In genomic region chr4:84887824-84888223, GRCh38 we compare ENCODE assay signal across 21 cellular contexts.
DNase-seq lines count a peak whose midpoint lies in the region; ATAC-seq, FAIRE-seq and TF ChIP-seq lines count a peak whose summit lies in the region.
"Had no signal": no experiment of that assay in that cellular context is flagged by ENCODE, and none has a peak within 500 bp of the region (broad histone marks: within the 10 kb centered on the region; RNA-seq: fewer than 3 reads in every experiment).

No MANE protein-coding gene starts in this region.

- no peak overlapping the region for H3K9ac ChIP-seq in mammary epithelial cell (ENCODE audit: insufficient read depth, low read length)

- 95% methylated on average over 2 of the region's 2 CpGs for WGBS in mammary epithelial cell (ENCODE audit: low coverage, missing lambda C conversion rate)

- H2AFZ ChIP-seq in ACC112 (ENCODE audit: low read length, unreplicated experiment) (no peak overlapping the region), mammary epithelial cell (ENCODE audit: low read depth, low read length) (no peak overlapping the region)

- H3K4me1 ChIP-seq in ACC112 (ENCODE audit: control insufficient read depth, insufficient read depth, low read length, unreplicated experiment) (peaks cover 17% of the 10 kb centered on the region), mammary epithelial cell (ENCODE audit: insufficient read depth, low read length) (no peaks in the 10 kb centered on the region), foreskin keratinocyte (no peaks in the 10 kb centered on the region), HAP-1 (peaks cover 12% of the 10 kb centered on the region)
- H3K4me1 ChIP-seq: Peyer's patch had no signal

- no peak overlapping the region for H3K4me2 ChIP-seq in mammary epithelial cell (ENCODE audit: insufficient read depth, low read depth, low read length)

- dilution Hi-C loops in mammary epithelial cell (cut with HindIII; ENCODE audit: low sequenced_read_pairs): no loop called here

- H3K27ac ChIP-seq in ACC112 (ENCODE audit: low read depth, low read length) (peak overlapping the region; percentile 56), mammary epithelial cell (ENCODE audit: insufficient read depth, low read depth, low read length) (no peak overlapping the region), foreskin keratinocyte (no peak overlapping the region)
- H3K27ac ChIP-seq: Peyer's patch, psoas muscle, VCaP had no signal

- no TSS peak for BruUV-seq in mammary epithelial cell (replicated peaks; lab: Mats Ljungman, UMichigan)

- ATAC-seq in foreskin keratinocyte: peak; percentile 40
- no peak for ATAC-seq in GM21529 (IDR thresholded peaks at IDR 0.05; ENCODE audit: unreplicated experiment)
- ATAC-seq: activated T-cell treated with anti-CD3 and anti-CD28 coated beads, Interleukin-2, amount 50 U/mL, for 72 hours; stimulated activated naive CD8-positive, alpha-beta T cell treated with anti-CD3 and anti-CD28 coated beads, Interleukin-15, Interleukin-2, amounts not matched to agents 100 U/mL and 50 U/mL, for 24 hours; T-cell had no signal

- H3K27me3 ChIP-seq in ACC112 (ENCODE audit: insufficient read depth, low read length) (no peaks in the 10 kb centered on the region), mammary epithelial cell (ENCODE audit: insufficient read depth, low read length) (no peaks in the 10 kb centered on the region), foreskin keratinocyte (no peaks in the 10 kb centered on the region), HAP-1 (ENCODE audit: low read depth) (no peaks in the 10 kb centered on the region)
- H3K27me3 ChIP-seq: Peyer's patch had no signal

- H3K79me2 ChIP-seq in ACC112 (ENCODE audit: control insufficient read depth, insufficient read depth, low read length, unreplicated experiment) (peaks cover 11% of the 10 kb centered on the region), mammary epithelial cell (ENCODE audit: insufficient read depth, low read length) (peaks cover 4% of the 10 kb centered on the region)

- intact Hi-C loops in mammary epithelial cell (cut with micrococcal nuclease): no loop called here

- FAIRE-seq in HTR-8/SVneo (lab: Jason Lieb, UNC): no peak

- no peaks in the 10 kb centered on the region; the same call in 1 of the 2 replicates for H3K36me3 ChIP-seq in ACC112 (ENCODE audit: insufficient read depth, low read length)
- H3K36me3 ChIP-seq in mammary epithelial cell (ENCODE audit: insufficient read depth, low read length): no peaks in the 10 kb centered on the region
- no peaks in the 10 kb centered on the region; the same call in 1 of the 2 replicates for H3K36me3 ChIP-seq in HAP-1 (replicated peaks)
- H3K36me3 ChIP-seq: Peyer's patch had no signal

- H4K20me1 ChIP-seq in mammary epithelial cell (ENCODE audit: insufficient read depth, low read length): no peaks in the 10 kb centered on the region

- TF ChIP-seq CTCF in mammary epithelial cell (conservative IDR thresholded peaks at IDR 0.05 in 1 of 2, IDR thresholded peaks at IDR 0.05 in 1 of 2; ENCODE audit: extremely low read depth in 1 of 2, insufficient read depth in 1 of 2, low read depth in 1 of 2, low read length in 2 of 2) (no peak), foreskin keratinocyte (conservative IDR thresholded peaks at IDR 0.05) (no peak)

- no peaks in the 10 kb centered on the region for H3K9me3 ChIP-seq in mammary epithelial cell (replicated peaks; ENCODE audit: insufficient read depth, low read length)
- H3K9me3 ChIP-seq in HAP-1: no peaks in the 10 kb centered on the region
- H3K9me3 ChIP-seq: Peyer's patch, psoas muscle had no signal

- in situ Hi-C loops in mammary epithelial cell (cut with MboI; ENCODE audit: low sequenced_read_pairs in 2 of 2) (no loop called here), HAP-1 (cut with MboI; ENCODE audit: low sequenced_read_pairs) (no loop called here)

- CTCF ChIA-PET in mammary epithelial cell (lab: Charles Lee; ENCODE audit: low non-redundant PET): no interaction called here

- DNase-seq in LHCN-M2 (ENCODE audit: low read depth) (peak; percentile 71), mammary epithelial cell (peak; percentile 18), foreskin keratinocyte (no peak), NCI-H82 treated with DMSO at 0.1 percent for 48 hours (lab: John Stamatoyannopoulos, UW; ENCODE audit: unreplicated experiment) (no peak), HAP-1 (ENCODE audit: low spot score in 2 of 2) (no peak), HTR-8/SVneo (ENCODE audit: insufficient read length, low spot score) (no peak)
- DNase-seq: activated CD4-positive, alpha-beta memory T cell treated with anti-CD3 and anti-CD28 coated beads for 36 hours; activated naive CD8-positive, alpha-beta T cell treated with anti-CD3 and anti-CD28 coated beads, Interleukin-2, amount 10 ng/mL, durations not matched to agents 7 days and 5 days; activated T-cell treated with anti-CD3 and anti-CD28 coated beads, Interleukin-2, amount 50 U/mL, for 72 hours; cerebellar nuclear complex; GOT3; immature natural killer cell; NCI-H2081 treated with DMSO at 0.1 percent for 48 hours; NCI-H748 treated with DMSO at 0.1 percent for 48 hours; Peyer's patch; psoas muscle; stimulated activated naive CD8-positive, alpha-beta T cell treated with anti-CD3 and anti-CD28 coated beads, Interleukin-15, Interleukin-2, amounts not matched to agents 100 U/mL and 50 U/mL, for 24 hours; T-cell had no signal

- H3K4me3 ChIP-seq in ACC112 (ENCODE audit: low read depth, low read length): no peak overlapping the region
- no peak overlapping the region for H3K4me3 ChIP-seq in mammary epithelial cell (replicated peaks in 1 of 3; ENCODE audit: insufficient read depth in 1 of 3, low read depth in 2 of 3, low read length in 3 of 3)
- no peak overlapping the region for H3K4me3 ChIP-seq in HAP-1
- H3K4me3 ChIP-seq: Peyer's patch, psoas muscle had no signal

Comparison
In these comparisons a context has a peak if more than half of its experiments do, and no peak if none do; other contexts are left out.
1. DNase-seq: peak in LHCN-M2 (single experiment) and mammary epithelial cell (single experiment); none in foreskin keratinocyte (0 of 2), NCI-H82 treated with DMSO at 0.1 percent for 48 hours (single experiment), HAP-1 (0 of 2) and HTR-8/SVneo (single experiment).